Comparison of ENCODE assay signal across 23 cellular contexts in genomic region chr4:20326977-20327376, GRCh38.
"Had no signal": no experiment of that assay in that cellular context is flagged by ENCODE, and none has a peak within 500 bp of the region (broad histone marks: within the 10 kb centered on the region; RNA-seq: fewer than 3 reads in every experiment).

No MANE protein-coding gene starts in this region.

- DNase-seq: activated CD4-positive, alpha-beta T cell treated with anti-CD3 and anti-CD28 coated beads, Interleukin-2, amount 10 ng/mL, durations not matched to agents 24 days and 14 days; activated CD8-positive, alpha-beta T cell treated with anti-CD3 and anti-CD28 coated beads, Interleukin-2, amount 10 ng/mL, durations not matched to agents 7 days and 5 days; activated gamma-delta T cell; activated naive CD4-positive, alpha-beta T cell treated with anti-CD3 and anti-CD28 coated beads, Interleukin-2, amount 50 U/mL, for 16 hours; aorta; effector CD8-positive, alpha-beta T cell; foreskin keratinocyte; left lung; midbrain; ovary; stimulated activated CD4-positive, alpha-beta T cell treated with anti-CD3 and anti-CD28 coated beads, Interleukin-2, amount 100 ng/mL, for 48 hours; stimulated activated CD8-positive, alpha-beta memory T cell treated with anti-CD3 and anti-CD28 coated beads, Interleukin-4, amount 100 ng/mL, for 48 hours; stimulated activated naive CD4-positive, alpha-beta T cell; testis; trophoblast cell; uterus had no signal

- ATAC-seq: activated CD4-positive, CD25-positive, alpha-beta regulatory T cell treated with anti-CD3 and anti-CD28 coated beads, Interleukin-2, amount 50 U/mL, for 24 hours; activated CD8-positive, alpha-beta T cell treated with anti-CD3 and anti-CD28 coated beads, Interleukin-2, amount 10 ng/mL, durations not matched to agents 7 days and 5 days; foreskin keratinocyte; left lung; natural killer cell treated with Interleukin-12 subunit alpha and Interleukin-12 subunit beta and Interleukin-15 and Interleukin-18, amount 100 ng/mL, for 72 hours had no signal

- H3K27me3 Mint-ChIP-seq: activated CD4-positive, alpha-beta T cell treated with anti-CD3 and anti-CD28 coated beads, Interleukin-2, amount 10 ng/mL, durations not matched to agents 24 days and 14 days; dendritic cell treated with granulocyte-macrophage colony-stimulating factor and Interleukin-4, amounts not matched to agents 40 ng/mL and 50 ng/mL, for 4 days; natural killer cell treated with Interleukin-12 subunit alpha and Interleukin-12 subunit beta and Interleukin-15 and Interleukin-18, amount 100 ng/mL, for 72 hours had no signal

- H3K4me1 Mint-ChIP-seq: activated CD4-positive, alpha-beta T cell treated with anti-CD3 and anti-CD28 coated beads, Interleukin-2, amount 10 ng/mL, durations not matched to agents 24 days and 14 days had no signal

- H3K9me3 Mint-ChIP-seq: activated CD4-positive, alpha-beta T cell treated with anti-CD3 and anti-CD28 coated beads, Interleukin-2, amount 10 ng/mL, durations not matched to agents 24 days and 14 days; activated T-helper 1 cell treated with anti-CD3 and anti-CD28 coated beads, Interleukin-12 subunit alpha, Interleukin-12 subunit beta, Interleukin-2, Interleukin-4 antibody, amounts not matched to agents 30 ng/mL and 10 ng/mL and 1 ng/mL, durations not matched to agents 14 hours and 24 hours and 36 hours; brain; dendritic cell treated with granulocyte-macrophage colony-stimulating factor and Interleukin-4, amounts not matched to agents 40 ng/mL and 50 ng/mL, for 4 days; T-helper 2 cell treated with Interferon-gamma antibody and Interleukin-4, amounts not matched to agents 5 μg/mL and 100 μg/mL, for 36 hours had no signal

- H3K36me3 Mint-ChIP-seq: brain; natural killer cell treated with Interleukin-12 subunit alpha and Interleukin-12 subunit beta and Interleukin-15 and Interleukin-18, amount 100 ng/mL, for 72 hours had no signal

- H3K27ac Mint-ChIP-seq: activated CD4-positive, alpha-beta T cell treated with anti-CD3 and anti-CD28 coated beads, Interleukin-2, amount 10 ng/mL, durations not matched to agents 24 days and 14 days; activated CD8-positive, alpha-beta T cell treated with anti-CD3 and anti-CD28 coated beads, Interleukin-2, amount 10 ng/mL, durations not matched to agents 7 days and 5 days; activated T-helper 1 cell treated with anti-CD3 and anti-CD28 coated beads, Interleukin-12 subunit alpha, Interleukin-12 subunit beta, Interleukin-2, Interleukin-4 antibody, amounts not matched to agents 30 ng/mL and 10 ng/mL and 1 ng/mL, durations not matched to agents 14 hours and 24 hours and 36 hours; dendritic cell treated with granulocyte-macrophage colony-stimulating factor and Interleukin-4, amounts not matched to agents 40 ng/mL and 50 ng/mL, for 4 days; natural killer cell treated with Interleukin-12 subunit alpha and Interleukin-12 subunit beta and Interleukin-15 and Interleukin-18, amount 100 ng/mL, for 72 hours; T-helper 2 cell treated with Interferon-gamma antibody and Interleukin-4, amounts not matched to agents 5 μg/mL and 100 μg/mL, for 36 hours had no signal

- H3K4me3 ChIP-seq: left lung, ovary, prostate gland, testis, uterus had no signal

- H3K4me3 Mint-ChIP-seq: activated CD4-positive, alpha-beta T cell treated with anti-CD3 and anti-CD28 coated beads, Interleukin-2, amount 10 ng/mL, durations not matched to agents 24 days and 14 days; activated CD8-positive, alpha-beta T cell treated with anti-CD3 and anti-CD28 coated beads, Interleukin-2, amount 10 ng/mL, durations not matched to agents 7 days and 5 days; activated T-helper 1 cell treated with anti-CD3 and anti-CD28 coated beads, Interleukin-12 subunit alpha, Interleukin-12 subunit beta, Interleukin-2, Interleukin-4 antibody, amounts not matched to agents 30 ng/mL and 10 ng/mL and 1 ng/mL, durations not matched to agents 14 hours and 24 hours and 36 hours; dendritic cell treated with granulocyte-macrophage colony-stimulating factor and Interleukin-4, amounts not matched to agents 40 ng/mL and 50 ng/mL, for 4 days; natural killer cell treated with Interleukin-12 subunit alpha and Interleukin-12 subunit beta and Interleukin-15 and Interleukin-18, amount 100 ng/mL, for 72 hours; T-helper 2 cell treated with Interferon-gamma antibody and Interleukin-4, amounts not matched to agents 5 μg/mL and 100 μg/mL, for 36 hours had no signal
